8 cellular contexts compared by ENCODE assay signal in the genomic region with DNA sequence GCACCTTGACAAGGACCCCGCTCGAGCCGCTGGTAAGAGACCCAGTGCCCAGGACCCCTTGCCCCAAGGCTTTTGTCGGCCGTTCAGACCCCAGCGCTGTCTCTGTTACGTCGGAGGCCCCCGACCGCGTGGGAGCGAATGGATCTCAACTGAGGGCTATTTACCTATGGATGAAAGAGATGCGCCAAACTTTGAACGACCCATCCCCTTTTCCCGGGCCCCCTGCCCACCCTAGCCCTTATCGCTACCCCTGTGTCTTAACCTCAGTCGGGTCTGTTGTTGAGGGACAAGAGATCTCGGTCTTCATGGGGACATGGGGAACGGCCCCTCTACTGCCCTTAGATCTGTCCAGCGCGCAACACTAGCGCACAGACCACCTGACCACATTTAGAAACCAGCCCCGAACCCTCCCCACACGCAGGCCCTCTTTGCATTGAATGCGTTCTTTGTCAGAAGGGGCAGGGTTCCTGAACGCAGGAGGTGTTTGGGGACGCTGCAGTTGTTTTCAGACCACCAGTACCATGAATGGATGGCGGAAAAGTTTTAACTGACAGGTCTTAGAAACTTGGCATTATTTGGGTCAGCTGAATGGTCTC. TPM values are rescaled to one million over a fixed set of nuclear protein-coding genes. Genes with fewer than 3 reads are reported as not detected.
A peak's percentile ranks its signal among the peaks of the same experiment; 100 is the strongest.
DNase-seq lines count a peak whose midpoint lies in the region; ATAC-seq lines count a peak whose summit lies in the region.

No MANE protein-coding gene starts in this region.

- peaks cover 23% of the 10 kb centered on the region for H3K4me1 Mint-ChIP-seq in stimulated activated naive CD8-positive, alpha-beta T cell treated with anti-CD3 and anti-CD28 coated beads, Interleukin-15, amount 100 ng/mL, for 72 hours

- H3K4me3 Mint-ChIP-seq in stimulated activated naive CD8-positive, alpha-beta T cell treated with anti-CD3 and anti-CD28 coated beads, Interleukin-15, amount 100 ng/mL, for 72 hours = peak overlapping the region; percentile 85 to 87

- peak; percentile 15 to 29 for ATAC-seq in activated naive CD4-positive, alpha-beta T cell treated with anti-CD3 and anti-CD28 coated beads, Interleukin-2, amount 50 U/mL, for 72 hours
- peak; percentile 35 for ATAC-seq in stimulated activated naive CD8-positive, alpha-beta T cell treated with anti-CD3 and anti-CD28 coated beads, Interleukin-15, amount 100 ng/mL, for 72 hours
- ATAC-seq in GM18520 (IDR thresholded peaks at IDR 0.05; ENCODE audit: unreplicated experiment) = no peak
- ATAC-seq in GM21360 (IDR thresholded peaks at IDR 0.05; ENCODE audit: unreplicated experiment) = no peak

- H3K9me3 Mint-ChIP-seq in activated naive CD4-positive, alpha-beta T cell treated with anti-CD3 and anti-CD28 coated beads, Interleukin-2, amount 50 U/mL, for 72 hours = no peaks in the 10 kb centered on the region
- no peaks in the 10 kb centered on the region for H3K9me3 Mint-ChIP-seq in stimulated activated naive CD8-positive, alpha-beta T cell treated with anti-CD3 and anti-CD28 coated beads, Interleukin-15, amount 100 ng/mL, for 72 hours

- peaks cover 0 to 7% of the 10 kb centered on the region in 2 donors for H3K36me3 Mint-ChIP-seq in activated naive CD4-positive, alpha-beta T cell treated with anti-CD3 and anti-CD28 coated beads, Interleukin-2, amount 50 U/mL, for 72 hours

- no peaks in the 10 kb centered on the region for H3K27me3 Mint-ChIP-seq in stimulated activated naive CD8-positive, alpha-beta T cell treated with anti-CD3 and anti-CD28 coated beads, Interleukin-15, amount 100 ng/mL, for 72 hours

- DNase-seq in NCI-H748 (lab: John Stamatoyannopoulos, UW; ENCODE audit: unreplicated experiment) = peak; percentile 15
- DNase-seq in NCI-H748 treated with DMSO at 0.1 percent for 48 hours (lab: John Stamatoyannopoulos, UW) = no peak
- DNase-seq in activated naive CD4-positive, alpha-beta T cell treated with anti-CD3 and anti-CD28 coated beads, Interleukin-2, amount 50 U/mL, for 72 hours (ENCODE audit: low spot score in 2 of 2) = no peak
- peak; percentile 17 for DNase-seq in iPS-NIHi11 (ENCODE audit: low spot score)
- DNase-seq in stimulated activated naive CD8-positive, alpha-beta T cell treated with anti-CD3 and anti-CD28 coated beads, Interleukin-15, amount 100 ng/mL, for 72 hours = peak in 1 of 2 donors; percentile 5
- DNase-seq in COLO829 (ENCODE audit: low spot score) = no peak

- H3K27ac Mint-ChIP-seq in activated naive CD4-positive, alpha-beta T cell treated with anti-CD3 and anti-CD28 coated beads, Interleukin-2, amount 50 U/mL, for 72 hours = peak overlapping the region; percentile 75 to 77
- H3K27ac Mint-ChIP-seq in stimulated activated naive CD8-positive, alpha-beta T cell treated with anti-CD3 and anti-CD28 coated beads, Interleukin-15, amount 100 ng/mL, for 72 hours = peak overlapping the region; percentile 45 to 79

RNA-seq across cellular contexts. Expression of gene ARL9, which starts 0.6 kb away (rescaled TPM):
- total RNA-seq in activated naive CD4-positive, alpha-beta T cell treated with anti-CD3 and anti-CD28 coated beads, Interleukin-2, amount 50 U/mL, for 72 hours = under 1 TPM in 1 of 2 donors, not detected in 1; 0.35 TPM

RNA-seq across cellular contexts. Expression of gene SRP72, which starts 38.8 kb away (rescaled TPM):
- 100 to 1,000 TPM; 152 to 179 TPM for total RNA-seq in activated naive CD4-positive, alpha-beta T cell treated with anti-CD3 and anti-CD28 coated beads, Interleukin-2, amount 50 U/mL, for 72 hours

Comparison
In these comparisons a context has a peak if more than half of its experiments do, and no peak if none do; other contexts are left out.
1. DNase-seq: peak in NCI-H748 (single experiment) and iPS-NIHi11 (single experiment); none in NCI-H748 treated with DMSO at 0.1 percent for 48 hours (single experiment), activated naive CD4-positive, alpha-beta T cell treated with anti-CD3 and anti-CD28 coated beads, Interleukin-2, amount 50 U/mL, for 72 hours (0 of 2) and COLO829 (single experiment).
2. ATAC-seq: peak in activated naive CD4-positive, alpha-beta T cell treated with anti-CD3 and anti-CD28 coated beads, Interleukin-2, amount 50 U/mL, for 72 hours (2 of 2) and stimulated activated naive CD8-positive, alpha-beta T cell treated with anti-CD3 and anti-CD28 coated beads, Interleukin-15, amount 100 ng/mL, for 72 hours (single experiment); none in GM18520 (single experiment) and GM21360 (single experiment).